ENCODE assay signal across 8 cellular contexts in the genomic region with DNA sequence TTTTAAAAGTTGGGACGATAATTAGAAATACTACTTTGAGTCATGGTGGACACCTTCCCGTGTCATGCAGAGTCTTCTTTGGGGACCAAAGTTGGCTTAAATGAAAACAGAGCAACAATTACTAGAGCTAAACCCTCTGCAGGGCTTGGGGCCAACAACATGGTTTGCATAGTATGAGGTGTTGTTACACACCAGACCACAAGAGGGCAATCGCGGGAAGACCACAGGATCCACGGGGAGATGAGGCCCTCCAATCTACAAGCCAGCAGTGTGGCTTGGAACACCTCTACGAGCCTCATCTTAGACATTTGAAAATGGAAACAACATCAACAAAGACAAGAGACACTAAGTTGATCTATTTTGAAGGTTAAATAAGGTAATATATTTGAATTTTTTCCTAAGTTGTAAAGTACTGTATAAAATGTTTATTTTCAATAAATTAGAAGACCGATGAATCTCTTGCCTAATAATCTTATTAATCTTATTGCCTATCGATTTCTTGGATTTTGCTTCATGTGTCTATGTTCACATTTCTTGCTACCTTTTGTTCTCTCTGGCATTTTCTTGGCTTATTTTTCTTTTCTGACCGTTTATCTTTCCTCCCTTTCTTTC. TPM values are rescaled to one million over a fixed set of nuclear protein-coding genes. Genes with fewer than 3 reads are reported as not detected.
A peak's percentile ranks its signal among the peaks of the same experiment; 100 is the strongest.
DNase-seq lines count a peak whose midpoint lies in the region; ATAC-seq, FAIRE-seq and TF ChIP-seq lines count a peak whose summit lies in the region.

No MANE protein-coding gene starts in this region.

- H3K9me1 ChIP-seq in keratinocyte (ENCODE audit: control insufficient read depth, extremely low read depth, insufficient read depth, low read length), result no peaks in the 10 kb centered on the region

- no peak overlapping the region for H3K4me2 ChIP-seq in keratinocyte (ENCODE audit: control insufficient read depth, extremely low read depth, insufficient read depth, low read depth, low read length)

- no peak overlapping the region for H3K4me3 Mint-ChIP-seq in brain

- H3K27ac Mint-ChIP-seq in brain, result no peak overlapping the region

- DNase-seq in Ammon's horn (ENCODE audit: low spot score) (peak; percentile 81), NCI-H187 (lab: John Stamatoyannopoulos, UW) (peak; percentile 59 to 88), UCSD-AML1 (lab: John Stamatoyannopoulos, UW; ENCODE audit: unreplicated experiment) (peak; percentile 33), keratinocyte (ENCODE audit: low read depth, low spot score) (no peak)
- peak; percentile 19 to 34 for DNase-seq in stimulated activated CD4-positive, alpha-beta T cell treated with anti-CD3 and anti-CD28 coated beads, Interleukin-1b, Interleukin-23, amount 100 ng/mL, for 4 hours (ENCODE audit: low read depth in 2 of 2)

- FAIRE-seq in keratinocyte (lab: Jason Lieb, UNC), result peak; percentile 95

- H3K9me3 ChIP-seq in keratinocyte (ENCODE audit: control insufficient read depth, low read depth, low read length), result no peaks in the 10 kb centered on the region

- H3K36me3 ChIP-seq in keratinocyte (ENCODE audit: control insufficient read depth in 2 of 2, extremely low read depth in 1 of 2, insufficient read depth in 2 of 2, low read length in 2 of 2), result no peaks in the 10 kb centered on the region

- H3K4me1 Mint-ChIP-seq in brain, result no peaks in the 10 kb centered on the region

- peaks cover 5% of the 10 kb centered on the region for H3K27me3 Mint-ChIP-seq in brain

- H2AFZ ChIP-seq in keratinocyte (ENCODE audit: control insufficient read depth, low read length), result no peak overlapping the region

- no peaks in the 10 kb centered on the region for H3K36me3 Mint-ChIP-seq in brain

- H3K4me1 ChIP-seq in keratinocyte (ENCODE audit: control insufficient read depth, extremely low read depth, insufficient read depth, low read length), result no peaks in the 10 kb centered on the region

- TF ChIP-seq CTCF in brain (conservative IDR thresholded peaks at IDR 0.05), result peak; percentile 62 to 79
- TF ChIP-seq CTCF in keratinocyte (optimal IDR thresholded peaks at IDR 0.05 in 1 of 3, IDR thresholded peaks at IDR 0.05 in 1 of 3, conservative IDR thresholded peaks at IDR 0.05 in 1 of 3; ENCODE audit: extremely low read depth in 1 of 3, insufficient read depth in 2 of 3, low read length in 3 of 3), result peak; percentile 81 to 94 (median 86)

- ATAC-seq in GM19351 (IDR thresholded peaks at IDR 0.05; ENCODE audit: unreplicated experiment) (peak; percentile 64), GM21786 (IDR thresholded peaks at IDR 0.05; ENCODE audit: unreplicated experiment) (no peak)

- H4K20me1 ChIP-seq in keratinocyte (ENCODE audit: control insufficient read depth, extremely low read depth, insufficient read depth, low read length), result no peaks in the 10 kb centered on the region

- H3K9ac ChIP-seq in keratinocyte (ENCODE audit: control insufficient read depth, extremely low read depth, insufficient read depth, low read length), result no peak overlapping the region

- no peaks in the 10 kb centered on the region for H3K27me3 ChIP-seq in keratinocyte (ENCODE audit: control insufficient read depth, extremely low read depth, insufficient read depth, low read length)

- H3K9me3 Mint-ChIP-seq in brain, result peaks cover 0 to 4% (median 0%) of the 10 kb centered on the region in 5 experiments

- H3K4me3 ChIP-seq in keratinocyte (ENCODE audit: control insufficient read depth in 2 of 3, extremely low read depth in 1 of 3, insufficient read depth in 2 of 3, low read depth in 1 of 3, low read length in 3 of 3), result no peak overlapping the region

- H3K79me2 ChIP-seq in keratinocyte (ENCODE audit: control insufficient read depth, insufficient read depth, low read length), result no peaks in the 10 kb centered on the region

- dilution Hi-C loops in keratinocyte (cut with MboI; ENCODE audit: extremely low pct_ligation_motif_present, low sequenced_read_pairs), result no loop called here

- no peak overlapping the region for H3K27ac ChIP-seq in keratinocyte (ENCODE audit: control insufficient read depth, insufficient read depth, low read length)

RNA-seq across cellular contexts. Expression of gene SMCP, which starts 8.2 kb away (rescaled TPM):
- polyA plus RNA-seq in brain (ENCODE audit: insufficient read depth, low read depth, low replicate concordance), result not detected
- polyA plus RNA-seq in keratinocyte, result 0.08 to 0.53 TPM in 2 of 3 replicates, not detected in the other
- polyA plus RNA-seq in keratinocyte (2011; ENCODE audit: low read depth), result not detected
- polyA plus RNA-seq in keratinocyte (2011; cell fraction: cytosol; rRNA removed), result 0.39 TPM in 1 of 2 replicates, not detected in the other
- not detected in 2 replicates for polyA plus RNA-seq in keratinocyte (2011; cell fraction: nucleus; rRNA removed)
- polyA plus RNA-seq in keratinocyte (2012; ENCODE audit: low replicate concordance), result not detected in 2 replicates
- not detected in 3 replicates for polyA minus RNA-seq in keratinocyte
- polyA minus RNA-seq in keratinocyte (2011; cell fraction: cytosol; rRNA and poly(A)+ RNA removed), result not detected
- not detected in 2 replicates for polyA minus RNA-seq in keratinocyte (2011; cell fraction: nucleus; rRNA and poly(A)+ RNA removed)

RNA-seq across cellular contexts. Expression of gene LCE7A, which starts 10.1 kb away (rescaled TPM):
- polyA plus RNA-seq in brain (ENCODE audit: insufficient read depth, low read depth, low replicate concordance) (not detected), keratinocyte (not detected in 3 replicates)
- polyA plus RNA-seq in keratinocyte (2011; ENCODE audit: low read depth), result not detected
- not detected in 2 replicates for polyA plus RNA-seq in keratinocyte (2011; cell fraction: cytosol; rRNA removed)
- polyA plus RNA-seq in keratinocyte (2011; cell fraction: nucleus; rRNA removed), result not detected in 2 replicates
- not detected in 2 replicates for polyA plus RNA-seq in keratinocyte (2012; ENCODE audit: low replicate concordance)
- not detected in 3 replicates for polyA minus RNA-seq in keratinocyte
- not detected for polyA minus RNA-seq in keratinocyte (2011; cell fraction: cytosol; rRNA and poly(A)+ RNA removed)
- not detected in 2 replicates for polyA minus RNA-seq in keratinocyte (2011; cell fraction: nucleus; rRNA and poly(A)+ RNA removed)

RNA-seq across cellular contexts. Expression of gene LCE6A, which starts 27.3 kb away (rescaled TPM):
- polyA plus RNA-seq in brain (ENCODE audit: insufficient read depth, low read depth, low replicate concordance) (not detected), keratinocyte (0.32 to 1.2 TPM (median 0.60 TPM) in 3 replicates)
- 41.7 TPM for polyA plus RNA-seq in keratinocyte (2011; ENCODE audit: low read depth)
- 1.1 and 2.2 TPM in 2 replicates for polyA plus RNA-seq in keratinocyte (2011; cell fraction: cytosol; rRNA removed)
- polyA plus RNA-seq in keratinocyte (2011; cell fraction: nucleus; rRNA removed), result 0.71 and 2.1 TPM in 2 replicates
- 1.2 and 216 TPM in 2 replicates for polyA plus RNA-seq in keratinocyte (2012; ENCODE audit: low replicate concordance)
- polyA minus RNA-seq in keratinocyte, result 2.6 TPM in 1 of 3 replicates, not detected in the others
- polyA minus RNA-seq in keratinocyte (2011; cell fraction: cytosol; rRNA and poly(A)+ RNA removed), result not detected
- 1.2 TPM in 1 of 2 replicates, not detected in the other for polyA minus RNA-seq in keratinocyte (2011; cell fraction: nucleus; rRNA and poly(A)+ RNA removed)

RNA-seq across cellular contexts. Expression of gene IVL, which starts 38.4 kb away (rescaled TPM):
- polyA plus RNA-seq in brain (ENCODE audit: insufficient read depth, low read depth, low replicate concordance) (not detected), keratinocyte (61.1 to 231 TPM (median 89.2 TPM) in 3 replicates)
- 859 TPM for polyA plus RNA-seq in keratinocyte (2011; ENCODE audit: low read depth)
- 80.8 and 93.6 TPM in 2 replicates for polyA plus RNA-seq in keratinocyte (2011; cell fraction: cytosol; rRNA removed)
- polyA plus RNA-seq in keratinocyte (2011; cell fraction: nucleus; rRNA removed), result 168 and 195 TPM in 2 replicates
- polyA plus RNA-seq in keratinocyte (2012; ENCODE audit: low replicate concordance), result 60.7 and 434 TPM in 2 replicates
- polyA minus RNA-seq in keratinocyte, result 29.0 to 64.7 TPM (median 34.8 TPM) in 3 replicates
- polyA minus RNA-seq in keratinocyte (2011; cell fraction: cytosol; rRNA and poly(A)+ RNA removed), result 53.3 TPM
- 47.8 and 54.5 TPM in 2 replicates for polyA minus RNA-seq in keratinocyte (2011; cell fraction: nucleus; rRNA and poly(A)+ RNA removed)

RNA-seq across cellular contexts. Expression of gene LCE1A, which starts 42.6 kb away (rescaled TPM):
- polyA plus RNA-seq in brain (ENCODE audit: insufficient read depth, low read depth, low replicate concordance), result not detected
- polyA plus RNA-seq in keratinocyte, result 0.43 TPM in 1 of 3 replicates, not detected in the others
- 37.9 TPM for polyA plus RNA-seq in keratinocyte (2011; ENCODE audit: low read depth)
- not detected in 2 replicates for polyA plus RNA-seq in keratinocyte (2011; cell fraction: cytosol; rRNA removed)
- not detected in 2 replicates for polyA plus RNA-seq in keratinocyte (2011; cell fraction: nucleus; rRNA removed)
- 63.1 TPM in 1 of 2 replicates, not detected in the other for polyA plus RNA-seq in keratinocyte (2012; ENCODE audit: low replicate concordance)
- not detected in 3 replicates for polyA minus RNA-seq in keratinocyte
- not detected for polyA minus RNA-seq in keratinocyte (2011; cell fraction: cytosol; rRNA and poly(A)+ RNA removed)
- polyA minus RNA-seq in keratinocyte (2011; cell fraction: nucleus; rRNA and poly(A)+ RNA removed), result not detected in 2 replicates
